In the genomic region with DNA sequence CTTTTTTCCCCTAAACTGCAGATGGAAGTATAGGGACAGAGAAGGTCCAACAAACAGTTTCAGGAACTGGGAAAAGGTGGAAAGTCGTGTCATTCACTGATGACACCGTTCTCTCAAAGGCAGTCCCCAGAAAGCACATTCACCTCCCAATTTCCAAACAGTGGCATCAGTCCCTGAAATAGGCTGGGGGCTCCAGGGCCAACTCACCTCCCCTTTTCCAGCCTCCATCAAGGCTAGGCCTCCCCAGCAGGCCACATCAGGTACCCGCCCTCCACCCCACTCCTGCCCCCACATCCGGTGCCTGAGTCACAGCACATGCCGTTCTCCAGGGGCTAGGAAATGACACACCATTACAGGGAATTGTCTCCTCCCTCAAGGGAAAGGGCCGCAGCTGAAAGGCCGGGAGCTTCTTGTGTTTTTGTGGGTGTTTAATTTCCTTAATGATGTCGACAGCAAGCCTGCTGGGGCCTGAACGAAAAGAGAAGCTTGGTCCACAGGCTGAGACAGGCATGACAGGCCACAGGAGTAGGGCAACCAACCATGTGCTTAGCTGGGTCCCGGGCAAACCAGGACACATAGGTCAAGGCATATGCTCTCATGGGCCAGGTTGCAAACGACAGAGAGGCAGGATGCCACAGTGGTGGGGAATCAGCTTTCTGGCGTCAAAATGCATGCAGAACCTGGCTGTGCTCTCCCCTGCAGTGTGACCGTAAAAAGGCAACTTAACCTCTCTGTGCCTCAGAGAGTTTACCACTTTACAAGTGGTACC, we compare ENCODE assay signal across 8 cellular contexts. TPM values are rescaled to one million over a fixed set of nuclear protein-coding genes. Genes with fewer than 3 reads are reported as not detected.
A peak's percentile ranks its signal among the peaks of the same experiment; 100 is the strongest.
DNase-seq lines count a peak whose midpoint lies in the region; TF ChIP-seq lines count a peak whose summit lies in the region.

No MANE protein-coding gene starts in this region.

- TF ChIP-seq CTCF in left ventricle myocardium inferior (IDR thresholded peaks at IDR 0.05; ENCODE audit: borderline replicate concordance) (peak; percentile 20), vagina (IDR thresholded peaks at IDR 0.05) (no peak)

- H3K27ac ChIP-seq in left ventricle myocardium inferior (replicated peaks) (peak overlapping the region; percentile 98), vagina (peak overlapping the region; percentile 99)

- H3K4me1 ChIP-seq in adipocyte (ENCODE audit: control insufficient read depth, insufficient read depth, low read length): peaks cover 70% of the 10 kb centered on the region
- peaks cover 94% of the 10 kb centered on the region for H3K4me1 ChIP-seq in left ventricle myocardium inferior
- peaks cover 84% of the 10 kb centered on the region for H3K4me1 ChIP-seq in vagina

- peak in 1 of 2 donors; percentile 28 for TF ChIP-seq POLR2A in vagina (IDR thresholded peaks at IDR 0.05)

- H3K27me3 ChIP-seq in adipocyte (replicated peaks; ENCODE audit: control insufficient read depth, insufficient read depth, low read length) (no peaks in the 10 kb centered on the region), left ventricle myocardium inferior (ENCODE audit: low read depth) (no peaks in the 10 kb centered on the region), vagina (no peaks in the 10 kb centered on the region)

- H3K36me3 ChIP-seq in adipocyte (ENCODE audit: control insufficient read depth, insufficient read depth, low read length, severe bottlenecking) (peaks cover 1% of the 10 kb centered on the region), left ventricle myocardium inferior (no peaks in the 10 kb centered on the region), vagina (no peaks in the 10 kb centered on the region)

- H3K9me3 ChIP-seq in adipocyte (ENCODE audit: control insufficient read depth, low read length) (no peaks in the 10 kb centered on the region), left ventricle myocardium inferior (replicated peaks) (no peaks in the 10 kb centered on the region), vagina (no peaks in the 10 kb centered on the region)

- peak overlapping the region; percentile 73 for H3K4me3 ChIP-seq in adipocyte (ENCODE audit: low read length)
- peak overlapping the region; percentile 54 for H3K4me3 ChIP-seq in left ventricle myocardium inferior
- H3K4me3 ChIP-seq in vagina: peak overlapping the region; percentile 17 to 19

- H3K9ac ChIP-seq in adipocyte (ENCODE audit: low read length): peak overlapping the region; percentile 99

- intact Hi-C loops in left ventricle myocardium inferior (cut with micrococcal nuclease): loop anchor here (5.0 kb wide), 1 partner anchor 40 kb away; a partner anchor contains a TSS
- intact Hi-C loops in vagina (cut with DNase I): loop anchor here (2.0 to 5.0 kb wide), 2 partner anchors 40 to 43 kb away; no protein-coding TSS in a partner anchor

- DNase-seq in DMS 273 (lab: John Stamatoyannopoulos, UW; ENCODE audit: unreplicated experiment) (peak; percentile 38), DMS 273 treated with DMSO at 0.1 percent for 48 hours (lab: John Stamatoyannopoulos, UW) (no peak), SW480 (ENCODE audit: low spot score) (peak; percentile 98), adipocyte (ENCODE audit: low read depth) (peak; percentile 87), left ventricle myocardium inferior (peak; percentile 80), retina (peak; percentile 44), vagina (ENCODE audit: extremely low spot score in 2 of 2) (peak; percentile 98), ecto neural progenitor cell (ENCODE audit: low spot score) (no peak)

RNA-seq across cellular contexts. Expression of a gene that starts 39.2 kb away (rescaled TPM):
- total RNA-seq in left ventricle myocardium inferior: 37.9 TPM
- 91.1 TPM for total RNA-seq in vagina

Comparison
In these comparisons a context has a peak if more than half of its experiments do, and no peak if none do; other contexts are left out.
1. DNase-seq: peak in DMS 273 (single experiment), SW480 (single experiment), adipocyte (single experiment), left ventricle myocardium inferior (single experiment), retina (single experiment) and vagina (2 of 2); none in DMS 273 treated with DMSO at 0.1 percent for 48 hours (single experiment) and ecto neural progenitor cell (single experiment).
2. H3K4me3 ChIP-seq: peak in every context shown above with its lines; median percentile 73 in adipocyte; 54 in left ventricle myocardium inferior; 18 in vagina.